ENCODE assay signal across 3 cellular contexts in genomic region chr18:48778344-48779011, GRCh38.
TF ChIP-seq lines count a peak whose summit lies in the region.

No MANE protein-coding gene starts in this region.

TF ChIP-seq in liver, 16 proteins besides CTCF, POLR2A, EP300 and RAD21:
- TF ChIP-seq FOXA1 (IDR thresholded peaks at IDR 0.05) (no peak), HNF4A (conservative IDR thresholded peaks at IDR 0.05) (no peak), TAF1 (conservative IDR thresholded peaks at IDR 0.05) (no peak), GABPA (IDR thresholded peaks at IDR 0.05 in 1 of 2, conservative IDR thresholded peaks at IDR 0.05 in 1 of 2) (no peak), RXRA (IDR thresholded peaks at IDR 0.05) (no peak), SP1 (IDR thresholded peaks at IDR 0.05) (no peak), YY1 (IDR thresholded peaks at IDR 0.05) (no peak), NR2F2 (IDR thresholded peaks at IDR 0.05) (no peak), FOXA2 (IDR thresholded peaks at IDR 0.05) (no peak), HNF4G (IDR thresholded peaks at IDR 0.05) (no peak)
- TF ChIP-seq, protein P1, sequence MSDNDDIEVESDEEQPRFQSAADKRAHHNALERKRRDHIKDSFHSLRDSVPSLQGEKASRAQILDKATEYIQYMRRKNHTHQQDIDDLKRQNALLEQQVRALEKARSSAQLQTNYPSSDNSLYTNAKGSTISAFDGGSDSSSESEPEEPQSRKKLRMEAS (IDR thresholded peaks at IDR 0.05), result no peak
- TF ChIP-seq, protein P2, sequence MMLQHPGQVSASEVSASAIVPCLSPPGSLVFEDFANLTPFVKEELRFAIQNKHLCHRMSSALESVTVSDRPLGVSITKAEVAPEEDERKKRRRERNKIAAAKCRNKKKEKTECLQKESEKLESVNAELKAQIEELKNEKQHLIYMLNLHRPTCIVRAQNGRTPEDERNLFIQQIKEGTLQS (IDR thresholded peaks at IDR 0.05), result no peak
- TF ChIP-seq, protein P3, sequence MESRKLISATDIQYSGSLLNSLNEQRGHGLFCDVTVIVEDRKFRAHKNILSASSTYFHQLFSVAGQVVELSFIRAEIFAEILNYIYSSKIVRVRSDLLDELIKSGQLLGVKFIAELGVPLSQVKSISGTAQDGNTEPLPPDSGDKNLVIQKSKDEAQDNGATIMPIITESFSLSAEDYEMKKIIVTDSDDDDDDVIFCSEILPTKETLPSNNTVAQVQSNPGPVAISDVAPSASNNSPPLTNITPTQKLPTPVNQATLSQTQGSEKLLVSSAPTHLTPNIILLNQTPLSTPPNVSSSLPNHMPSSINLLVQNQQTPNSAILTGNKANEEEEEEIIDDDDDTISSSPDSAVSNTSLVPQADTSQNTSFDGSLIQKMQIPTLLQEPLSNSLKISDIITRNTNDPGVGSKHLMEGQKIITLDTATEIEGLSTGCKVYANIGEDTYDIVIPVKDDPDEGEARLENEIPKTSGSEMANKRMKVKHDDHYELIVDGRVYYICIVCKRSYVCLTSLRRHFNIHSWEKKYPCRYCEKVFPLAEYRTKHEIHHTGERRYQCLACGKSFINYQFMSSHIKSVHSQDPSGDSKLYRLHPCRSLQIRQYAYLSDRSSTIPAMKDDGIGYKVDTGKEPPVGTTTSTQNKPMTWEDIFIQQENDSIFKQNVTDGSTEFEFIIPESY (IDR thresholded peaks at IDR 0.05), result no peak

TF ChIP-seq in HepG2, 621 proteins besides CTCF, POLR2A, EP300 and RAD21:
- TF ChIP-seq ZSCAN12 (CRISPR knock-in tag; IDR thresholded peaks at IDR 0.05), result no peak
- TF ChIP-seq, protein P4, sequence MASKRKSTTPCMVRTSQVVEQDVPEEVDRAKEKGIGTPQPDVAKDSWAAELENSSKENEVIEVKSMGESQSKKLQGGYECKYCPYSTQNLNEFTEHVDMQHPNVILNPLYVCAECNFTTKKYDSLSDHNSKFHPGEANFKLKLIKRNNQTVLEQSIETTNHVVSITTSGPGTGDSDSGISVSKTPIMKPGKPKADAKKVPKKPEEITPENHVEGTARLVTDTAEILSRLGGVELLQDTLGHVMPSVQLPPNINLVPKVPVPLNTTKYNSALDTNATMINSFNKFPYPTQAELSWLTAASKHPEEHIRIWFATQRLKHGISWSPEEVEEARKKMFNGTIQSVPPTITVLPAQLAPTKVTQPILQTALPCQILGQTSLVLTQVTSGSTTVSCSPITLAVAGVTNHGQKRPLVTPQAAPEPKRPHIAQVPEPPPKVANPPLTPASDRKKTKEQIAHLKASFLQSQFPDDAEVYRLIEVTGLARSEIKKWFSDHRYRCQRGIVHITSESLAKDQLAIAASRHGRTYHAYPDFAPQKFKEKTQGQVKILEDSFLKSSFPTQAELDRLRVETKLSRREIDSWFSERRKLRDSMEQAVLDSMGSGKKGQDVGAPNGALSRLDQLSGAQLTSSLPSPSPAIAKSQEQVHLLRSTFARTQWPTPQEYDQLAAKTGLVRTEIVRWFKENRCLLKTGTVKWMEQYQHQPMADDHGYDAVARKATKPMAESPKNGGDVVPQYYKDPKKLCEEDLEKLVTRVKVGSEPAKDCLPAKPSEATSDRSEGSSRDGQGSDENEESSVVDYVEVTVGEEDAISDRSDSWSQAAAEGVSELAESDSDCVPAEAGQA (IDR thresholded peaks at IDR 0.05; ENCODE audit: low read depth), result no peak
- TF ChIP-seq, protein P4 (CRISPR knock-in tag; IDR thresholded peaks at IDR 0.05; ENCODE audit: borderline replicate concordance), result no peak
- TF ChIP-seq SIN3B (IDR thresholded peaks at IDR 0.05; ENCODE audit: low read length), result no peak
- no peak for TF ChIP-seq ZEB1 (IDR thresholded peaks at IDR 0.05; ENCODE audit: insufficient replicate concordance, low read depth)
- TF ChIP-seq, protein P5, sequence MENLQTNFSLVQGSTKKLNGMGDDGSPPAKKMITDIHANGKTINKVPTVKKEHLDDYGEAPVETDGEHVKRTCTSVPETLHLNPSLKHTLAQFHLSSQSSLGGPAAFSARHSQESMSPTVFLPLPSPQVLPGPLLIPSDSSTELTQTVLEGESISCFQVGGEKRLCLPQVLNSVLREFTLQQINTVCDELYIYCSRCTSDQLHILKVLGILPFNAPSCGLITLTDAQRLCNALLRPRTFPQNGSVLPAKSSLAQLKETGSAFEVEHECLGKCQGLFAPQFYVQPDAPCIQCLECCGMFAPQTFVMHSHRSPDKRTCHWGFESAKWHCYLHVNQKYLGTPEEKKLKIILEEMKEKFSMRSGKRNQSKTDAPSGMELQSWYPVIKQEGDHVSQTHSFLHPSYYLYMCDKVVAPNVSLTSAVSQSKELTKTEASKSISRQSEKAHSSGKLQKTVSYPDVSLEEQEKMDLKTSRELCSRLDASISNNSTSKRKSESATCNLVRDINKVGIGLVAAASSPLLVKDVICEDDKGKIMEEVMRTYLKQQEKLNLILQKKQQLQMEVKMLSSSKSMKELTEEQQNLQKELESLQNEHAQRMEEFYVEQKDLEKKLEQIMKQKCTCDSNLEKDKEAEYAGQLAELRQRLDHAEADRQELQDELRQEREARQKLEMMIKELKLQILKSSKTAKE (CRISPR knock-in tag; IDR thresholded peaks at IDR 0.05; ENCODE audit: borderline replicate concordance), result no peak
- TF ChIP-seq MTF1 (CRISPR knock-in tag; IDR thresholded peaks at IDR 0.05), result no peak
- no peak for TF ChIP-seq ZZZ3 (CRISPR knock-in tag; IDR thresholded peaks at IDR 0.05; ENCODE audit: borderline replicate concordance)

TF ChIP-seq in GM12878, 131 proteins besides CTCF, POLR2A, EP300 and RAD21 (continues in another document):
- TF ChIP-seq TCF3 (IDR thresholded peaks at IDR 0.05; ENCODE audit: borderline replicate concordance, insufficient read depth, low read depth, low read length) (no peak), ETV6 (conservative IDR thresholded peaks at IDR 0.05 in 1 of 2, IDR thresholded peaks at IDR 0.05 in 1 of 2; ENCODE audit: borderline replicate concordance in 1 of 2, low read depth in 1 of 2) (no peak), YY1 (IDR thresholded peaks at IDR 0.05; ENCODE audit: low read depth, low read length) (peak; percentile 22; the same call in 1 of the 2 replicates), USF1 (IDR thresholded peaks at IDR 0.05; ENCODE audit: borderline replicate concordance, extremely low read length, insufficient read depth, low read depth, low read length) (no peak), IKZF2 (IDR thresholded peaks at IDR 0.05) (peak; percentile 56 to 57; a peak in 3 of 4 replicates), RELA (IDR thresholded peaks at IDR 0.05; ENCODE audit: borderline replicate concordance, partially characterized antibody) (peak; percentile 28), PRDM15 (CRISPR knock-in tag; IDR thresholded peaks at IDR 0.05) (no peak), BCL11A (IDR thresholded peaks at IDR 0.05; ENCODE audit: low read depth, low read length) (peak; percentile 45), WRNIP1 (IDR thresholded peaks at IDR 0.05; ENCODE audit: borderline replicate concordance, low read depth, low read length) (no peak), CHD2 (IDR thresholded peaks at IDR 0.05; ENCODE audit: borderline replicate concordance, low read depth, low read length) (no peak), CHD1 (IDR thresholded peaks at IDR 0.05; ENCODE audit: low read depth, low read length) (no peak), HDGF (IDR thresholded peaks at IDR 0.05) (peak; percentile 71; the same call in 1 of the 2 replicates), MYB (IDR thresholded peaks at IDR 0.05; ENCODE audit: borderline replicate concordance, low read depth, low read length) (no peak), NR2F1 (conservative IDR thresholded peaks at IDR 0.05) (peak; percentile 58; the same call in 1 of the 2 replicates), CREB1 (IDR thresholded peaks at IDR 0.05; ENCODE audit: low read depth) (0 out of 2 replicates have a peak, but pooled peaks have one; percentile 18), STAT1 (conservative IDR thresholded peaks at IDR 0.05) (0 out of 2 replicates have a peak, but pooled peaks have one; percentile 50), RB1 (IDR thresholded peaks at IDR 0.05; ENCODE audit: borderline replicate concordance) (no peak), NFIC (IDR thresholded peaks at IDR 0.05; ENCODE audit: low read depth, low read length) (0 out of 2 replicates have a peak, but pooled peaks have one; percentile 10), RUNX3 (IDR thresholded peaks at IDR 0.05; ENCODE audit: low read length) (0 out of 2 replicates have a peak, but pooled peaks have one; percentile 25), SMAD1 (IDR thresholded peaks at IDR 0.05; ENCODE audit: low read depth, partially characterized antibody) (no peak), TBL1XR1 (IDR thresholded peaks at IDR 0.05; ENCODE audit: low read depth, low read length) (no peak), MXI1 (IDR thresholded peaks at IDR 0.05; ENCODE audit: low read depth, low read length) (no peak), ESRRA (IDR thresholded peaks at IDR 0.05; ENCODE audit: low read length) (no peak), PKNOX1 (IDR thresholded peaks at IDR 0.05) (peak; percentile 72), NKRF (conservative IDR thresholded peaks at IDR 0.05) (no peak), MEF2B (IDR thresholded peaks at IDR 0.05; ENCODE audit: partially characterized antibody, poor library complexity, severe bottlenecking) (peak; percentile 98), SIN3A (IDR thresholded peaks at IDR 0.05; ENCODE audit: low read depth, low read length) (peak; percentile 46; the same call in 1 of the 2 replicates), SMC3 (IDR thresholded peaks at IDR 0.05; ENCODE audit: borderline replicate concordance, low read length) (peak; percentile 36; the same call in 1 of the 2 replicates), ZNF384 (IDR thresholded peaks at IDR 0.05; ENCODE audit: borderline replicate concordance, low read depth, low read length) (no peak; the same call in 1 of the 2 replicates)
